Comparison of ENCODE assay signal across 24 cellular contexts in genomic region chr1:117592155-117592554, GRCh38. TPM values are rescaled to one million over a fixed set of nuclear protein-coding genes. Genes with fewer than 3 reads are reported as not detected.
DNase-seq lines count a peak whose midpoint lies in the region; ATAC-seq, FAIRE-seq and TF ChIP-seq lines count a peak whose summit lies in the region.
"Had no signal": no experiment of that assay in that cellular context is flagged by ENCODE, and none has a peak within 500 bp of the region (broad histone marks: within the 10 kb centered on the region; RNA-seq: fewer than 3 reads in every experiment).

No MANE protein-coding gene starts in this region.

- CTCF ChIA-PET in HepG2 (lab: Yijun Ruan, JAX; ENCODE audit: low intra/inter-chr PET ratio, low total read pairs) = no interaction called here

- no peaks in the 10 kb centered on the region for H3K79me2 ChIP-seq in HepG2 (ENCODE audit: insufficient read depth, low read length)
- H3K79me2 ChIP-seq: parathyroid adenoma had no signal

- no peak overlapping the region for H3K4me2 ChIP-seq in HepG2 (ENCODE audit: low read depth, low read length)

- H3K9ac ChIP-seq in liver (ENCODE audit: low read depth in 1 of 2, low read length in 2 of 2) (peak overlapping the region in 1 of 2 donors; percentile 11), HepG2 (ENCODE audit: insufficient read depth, low read depth, low read length) (no peak overlapping the region)
- H3K9ac ChIP-seq: parathyroid adenoma had no signal

- no peak for FAIRE-seq in HepG2 (lab: Jason Lieb, UNC)
- FAIRE-seq: H54, kidney had no signal

- POLR2A ChIA-PET in HepG2 (lab: Yijun Ruan, JAX) = no interaction called here

- no peak overlapping the region for H3K4me3 ChIP-seq in liver (ENCODE audit: low read depth in 1 of 3, low read length in 3 of 3)
- no peak overlapping the region for H3K4me3 ChIP-seq in HepG2 (replicated peaks in 1 of 3; ENCODE audit: insufficient read depth in 1 of 3, low read depth in 2 of 3, low read length in 3 of 3)
- H3K4me3 ChIP-seq in psoas muscle = no peak overlapping the region
- H3K4me3 ChIP-seq: sigmoid colon had no signal

- in situ Hi-C loops in HepG2 (cut with HindIII; ENCODE audit: extremely low pct_ligation_motif_present, low pct_unique_long_range_greater_than_20kb) = no loop called here

- no peaks in the 10 kb centered on the region for H3K36me3 ChIP-seq in liver (ENCODE audit: control insufficient read depth in 4 of 4, insufficient read depth in 3 of 4, low read depth in 1 of 4, low read length in 3 of 4)
- no peaks in the 10 kb centered on the region for H3K36me3 ChIP-seq in HepG2 (replicated peaks in 1 of 2; ENCODE audit: control insufficient read depth in 1 of 2, insufficient read depth in 2 of 2, low read length in 2 of 2)
- no peaks in the 10 kb centered on the region for H3K36me3 ChIP-seq in psoas muscle (ENCODE audit: insufficient read depth in 1 of 2, low read depth in 1 of 2)
- H3K36me3 ChIP-seq: sigmoid colon had no signal

- TF ChIP-seq CTCF in liver (IDR thresholded peaks at IDR 0.05; ENCODE audit: low read depth, low read length, missing input control) (no peak), HepG2 (CRISPR knock-in tag; IDR thresholded peaks at IDR 0.05) (no peak), psoas muscle (IDR thresholded peaks at IDR 0.05) (no peak)

- H3K4me1 ChIP-seq in liver (ENCODE audit: control insufficient read depth in 4 of 4, insufficient read depth in 4 of 4, low read length in 3 of 4) = peaks cover 10 to 30% (median 21%) of the 10 kb centered on the region in 4 donors
- no peaks in the 10 kb centered on the region for H3K4me1 ChIP-seq in HepG2 (ENCODE audit: insufficient read depth, low read length)
- H3K4me1 ChIP-seq in psoas muscle = peaks cover 15% of the 10 kb centered on the region
- H3K4me1 ChIP-seq: parathyroid adenoma, sigmoid colon had no signal

- TF ChIP-seq RAD21 in liver (IDR thresholded peaks at IDR 0.05) (peak; percentile 59 to 66), HepG2 (CRISPR knock-in tag; IDR thresholded peaks at IDR 0.05) (no peak)

- H3K9me3 ChIP-seq in liver (ENCODE audit: control insufficient read depth in 4 of 4, low read length in 3 of 4) (no peaks in the 10 kb centered on the region), HepG2 (ENCODE audit: low read length) (no peaks in the 10 kb centered on the region), psoas muscle (no peaks in the 10 kb centered on the region)
- H3K9me3 ChIP-seq: sigmoid colon had no signal

- DNase-seq in HepG2 (ENCODE audit: low spot score) (no peak), left lobe of liver (ENCODE audit: low spot score) (peak; percentile 93), psoas muscle (no peak), activated T-cell treated with anti-CD3 and anti-CD28 coated beads for 4 hours (no peak)
- DNase-seq: activated CD4-positive, alpha-beta T cell treated with anti-CD3 and anti-CD28 coated beads, Interleukin-2, amount 50 U/mL, for 4 hours; cerebellar nuclear complex; COR-L47; DMS79 treated with DMSO at 0.1 percent for 48 hours; glutamatergic neuron; IMR-90; kidney; mesenchymal stem cell; NCI-H2081 treated with DMSO at 0.1 percent for 48 hours; NCI-H446; sigmoid colon; stimulated activated naive CD8-positive, alpha-beta T cell treated with anti-CD3 and anti-CD28 coated beads, Interleukin-15, amount 100 ng/mL, for 72 hours; T-helper 9 cell had no signal

- H2AFZ ChIP-seq in HepG2 (ENCODE audit: low read length) = no peak overlapping the region
- H2AFZ ChIP-seq: parathyroid adenoma had no signal

- TF ChIP-seq POLR2A in HepG2 (IDR thresholded peaks at IDR 0.05; ENCODE audit: insufficient read depth in 1 of 2, low read depth in 2 of 2, low read length in 2 of 2) = no peak

- intact Hi-C loops in HepG2 (cut with micrococcal nuclease; ENCODE audit: unreplicated experiment) (no loop called here), psoas muscle (cut with DNase I) (no loop called here)

- no peak for TF ChIP-seq EP300 in HepG2 (IDR thresholded peaks at IDR 0.05; ENCODE audit: low read depth in 2 of 2, low read length in 2 of 2)
- no peak for TF ChIP-seq EP300 in HepG2 (CRISPR knock-in tag; IDR thresholded peaks at IDR 0.05; ENCODE audit: borderline replicate concordance)

- H3K27ac ChIP-seq in liver (ENCODE audit: low read depth in 1 of 2, low read length in 2 of 2) = peak overlapping the region; percentile 65 to 85
- no peak overlapping the region for H3K27ac ChIP-seq in HepG2 (ENCODE audit: extremely low read length, insufficient read depth, low read length)
- peak overlapping the region; percentile 61 for H3K27ac ChIP-seq in psoas muscle
- H3K27ac ChIP-seq: parathyroid adenoma, sigmoid colon had no signal

- H4K20me1 ChIP-seq in HepG2 (ENCODE audit: insufficient read depth, low read length) = no peaks in the 10 kb centered on the region

- ATAC-seq in HepG2 = no peak
- ATAC-seq in left lobe of liver = peak; percentile 80
- peak; percentile 45 to 62 (median 53) for ATAC-seq in psoas muscle
- no peak for ATAC-seq in GM18519 (IDR thresholded peaks at IDR 0.05; ENCODE audit: low FRiP score, unreplicated experiment)
- no peak for ATAC-seq in HG03439 (IDR thresholded peaks at IDR 0.05; ENCODE audit: unreplicated experiment)
- ATAC-seq in HG03039 (IDR thresholded peaks at IDR 0.05; ENCODE audit: unreplicated experiment) = no peak
- ATAC-seq: Right ventricle myocardium inferior; stimulated activated naive CD8-positive, alpha-beta T cell treated with anti-CD3 and anti-CD28 coated beads, Interleukin-15, amount 100 ng/mL, for 72 hours had no signal

- 31% methylated on average over 9 of the region's 9 CpGs for WGBS in liver
- 14% methylated on average over 9 of the region's 9 CpGs for WGBS in HepG2 (ENCODE audit: low lambda C conversion rate)
- 27 to 46% (median 31%) methylated on average over 9 of the region's 9 CpGs for WGBS in psoas muscle, 3 donors

- no TSS peak for BruUV-seq in HepG2 (replicated peaks; lab: Mats Ljungman, UMichigan)

- H3K27me3 ChIP-seq in liver (ENCODE audit: control insufficient read depth in 4 of 4, insufficient read depth in 4 of 4, low read length in 3 of 4) = no peaks in the 10 kb centered on the region
- H3K27me3 ChIP-seq in HepG2 (ENCODE audit: control insufficient read depth in 1 of 2, insufficient read depth in 2 of 2, low read length in 2 of 2) = peaks cover 0 to 4% of the 10 kb centered on the region in 2 experiments; a peak in 2 of 5 replicates
- H3K27me3 ChIP-seq in psoas muscle (ENCODE audit: insufficient read depth in 3 of 3, low read length in 2 of 3) = no peaks in the 10 kb centered on the region
- H3K27me3 ChIP-seq: sigmoid colon had no signal

TF ChIP-seq in liver, 16 proteins besides CTCF, POLR2A, EP300 and RAD21 (continues in another document):
- peak; percentile 27 for TF ChIP-seq NR2F2 (IDR thresholded peaks at IDR 0.05)
- peak; percentile 62 to 92 for TF ChIP-seq EGR1 (IDR thresholded peaks at IDR 0.05; ENCODE audit: low read depth in 2 of 2)
- TF ChIP-seq FOXA2 (IDR thresholded peaks at IDR 0.05) = peak; percentile 79
- TF ChIP-seq ATF3 (IDR thresholded peaks at IDR 0.05) = peak; percentile 59
- TF ChIP-seq FOXA1 (IDR thresholded peaks at IDR 0.05) = peak; percentile 78
- TF ChIP-seq HNF4A (conservative IDR thresholded peaks at IDR 0.05) = peak; percentile 89 to 95
- peak; percentile 93 to 99 for TF ChIP-seq RXRA (IDR thresholded peaks at IDR 0.05)
- TF ChIP-seq JUND (IDR thresholded peaks at IDR 0.05) = peak; percentile 75 to 93

TF ChIP-seq in HepG2, 621 proteins besides CTCF, POLR2A, EP300 and RAD21 (continues in another document):
- TF ChIP-seq ZNF12 (CRISPR knock-in tag; IDR thresholded peaks at IDR 0.05) = no peak

RNA-seq across cellular contexts. Expression of gene TENT5C, which starts 13.7 kb away (rescaled TPM):
- total RNA-seq in liver (100 to 1,000 TPM in 1 of 2 donors, 1 to 10 TPM in 1; 4.3 to 200 TPM), HepG2 (2016; rRNA removed; fragmentation: Illumina TruSeq; extraction: Trizol) (0.02 and 0.04 TPM in 2 replicates), left lobe of liver (2.4 TPM), psoas muscle (10 to 100 TPM in 3 of 4 donors, 1 to 10 TPM in 1; 3.1 to 31.4 (median 15.9) TPM)
- polyA plus RNA-seq in liver (1 to 10 TPM; 1.1 to 5.3 TPM), HepG2 (2011; rRNA removed) (0.30 and 0.38 TPM in 2 replicates), psoas muscle (1 to 10 TPM; 1.5 to 9.7 (median 2.7) TPM)
- not detected in 2 replicates for total RNA-seq in HepG2 (2016; cell fraction: cytosol; rRNA removed; fragmentation: Illumina TruSeq; extraction: Trizol; ENCODE audit: low read depth)
- total RNA-seq in HepG2 (2016; cell fraction: insoluble cytoplasmic fraction; rRNA removed; fragmentation: Illumina TruSeq; extraction: Trizol) = 0.04 TPM in 1 of 2 replicates, not detected in the other
- 0.03 TPM in 1 of 2 replicates, not detected in the other for total RNA-seq in HepG2 (2016; cell fraction: membrane; rRNA removed; fragmentation: Illumina TruSeq; extraction: Trizol)
- 0.06 TPM in 1 of 2 replicates, not detected in the other for total RNA-seq in HepG2 (2016; cell fraction: nucleus; rRNA removed; fragmentation: Illumina TruSeq; extraction: Trizol)
- polyA plus RNA-seq in HepG2 (2011; cell fraction: cytosol; rRNA removed) = 0.28 and 0.33 TPM in 2 replicates
- polyA plus RNA-seq in HepG2 (2011; cell fraction: nucleus; rRNA removed) = 0.26 and 0.35 TPM in 2 replicates
- 0.05 and 0.21 TPM in 2 replicates for polyA plus RNA-seq in HepG2 (2012)
- not detected in 2 replicates for polyA plus RNA-seq in HepG2 (2016; cell fraction: cytosol; fragmentation: Illumina TruSeq; extraction: Trizol; ENCODE audit: low read depth)
- 0.03 and 0.04 TPM in 2 replicates for polyA plus RNA-seq in HepG2 (2016; cell fraction: insoluble cytoplasmic fraction; fragmentation: Illumina TruSeq; extraction: Trizol; ENCODE audit: low read depth)
- not detected in 2 replicates for polyA plus RNA-seq in HepG2 (2016; cell fraction: membrane; fragmentation: Illumina TruSeq; extraction: Trizol; ENCODE audit: low read depth)
- polyA plus RNA-seq in HepG2 (2016; cell fraction: nucleus; fragmentation: Illumina TruSeq; extraction: Trizol; ENCODE audit: insufficient read depth, low read depth) = not detected in 2 replicates
- 1.3 and 2.5 TPM in 2 replicates for polyA minus RNA-seq in HepG2 (2011; rRNA and poly(A)+ RNA removed; ENCODE audit: low replicate concordance)
- polyA minus RNA-seq in HepG2 (2011; cell fraction: cytosol; rRNA and poly(A)+ RNA removed) = 0.88 and 0.99 TPM in 2 replicates
- 1.3 and 1.4 TPM in 2 replicates for polyA minus RNA-seq in HepG2 (2011; cell fraction: nucleus; rRNA and poly(A)+ RNA removed)

Comparison
In these comparisons a context has a peak if more than half of its experiments do, and no peak if none do; other contexts are left out.
1. ATAC-seq: peak in left lobe of liver (single experiment) and psoas muscle (4 of 4); none in HepG2 (single experiment), GM18519 (single experiment), HG03439 (single experiment) and HG03039 (single experiment).